ENCODE assay signal across 8 cellular contexts in genomic region chr14:74611672-74612345, GRCh38. TPM values are rescaled to one million over a fixed set of nuclear protein-coding genes. Genes with fewer than 3 reads are reported as not detected.
A peak's percentile ranks its signal among the peaks of the same experiment; 100 is the strongest.
DNase-seq lines count a peak whose midpoint lies in the region; TF ChIP-seq lines count a peak whose summit lies in the region.

TSS of gene LTBP2 (minus strand) at chr14:74612237. CDS start at chr14:74611944, 293 bp downstream.

- peaks cover 44 to 54% of the 10 kb centered on the region in 2 experiments for H3K4me1 ChIP-seq in neutrophil (ENCODE audit: control insufficient read depth in 1 of 2, insufficient read depth in 1 of 2, low read depth in 1 of 2, low read length in 1 of 2)

- DNase-seq in activated naive CD4-positive, alpha-beta T cell treated with Interleukin-2 at 50 U/mL for 16 hours = peak; percentile 20
- no peak for DNase-seq in activated naive CD4-positive, alpha-beta T cell (lab: John Stamatoyannopoulos, UW)
- peak; percentile 30 for DNase-seq in activated CD8-positive, alpha-beta memory T cell treated with anti-CD3 and anti-CD28 coated beads, Interleukin-2, amount 50 U/mL, for 4 hours
- DNase-seq in fibroblast of the aortic adventitia (ENCODE audit: low read depth) (peak; percentile 53), UCSD-AML1 (lab: John Stamatoyannopoulos, UW; ENCODE audit: unreplicated experiment) (no peak), NCI-H1930 (lab: John Stamatoyannopoulos, UW) (no peak), cerebellar cortex (ENCODE audit: low spot score) (no peak)

- TF ChIP-seq CTCF in fibroblast of the aortic adventitia (IDR thresholded peaks at IDR 0.05; ENCODE audit: insufficient read depth, low read length) = no peak
- TF ChIP-seq CTCF in neutrophil (IDR thresholded peaks at IDR 0.05) = no peak

- no peaks in the 10 kb centered on the region for H3K9me3 ChIP-seq in neutrophil

- H3K27me3 ChIP-seq in neutrophil = peaks cover 29% of the 10 kb centered on the region

- H3K4me3 ChIP-seq in fibroblast of the aortic adventitia (ENCODE audit: low read depth, low read length) (peak within 1 kb of the TSS; percentile 72), neutrophil (ENCODE audit: low read depth in 1 of 2, low read length in 1 of 2) (peak within 1 kb of the TSS; percentile 71 to 92)

- no peaks in the 10 kb centered on the region for H3K36me3 ChIP-seq in neutrophil

- H3K27ac ChIP-seq in neutrophil = peak within 1 kb of the TSS; percentile 68

RNA-seq across cellular contexts. Expression of gene LTBP2, which starts in this region (rescaled TPM):
- total RNA-seq in fibroblast of the aortic adventitia (ENCODE audit: low replicate concordance) = 58.5 and 157 TPM in 2 replicates

Comparison
In these comparisons a context has a peak if more than half of its experiments do, and no peak if none do; other contexts are left out.
1. DNase-seq: peak in activated naive CD4-positive, alpha-beta T cell treated with Interleukin-2 at 50 U/mL for 16 hours (single experiment), activated CD8-positive, alpha-beta memory T cell treated with anti-CD3 and anti-CD28 coated beads, Interleukin-2, amount 50 U/mL, for 4 hours (single experiment) and fibroblast of the aortic adventitia (single experiment); none in activated naive CD4-positive, alpha-beta T cell (0 of 4), UCSD-AML1 (single experiment), NCI-H1930 (0 of 2) and cerebellar cortex (single experiment).